In genomic region chr9:91162311-91162710, GRCh38 we compare ENCODE assay signal across 9 cellular contexts.
DNase-seq lines count a peak whose midpoint lies in the region; ATAC-seq and TF ChIP-seq lines count a peak whose summit lies in the region.
"Had no signal": no experiment of that assay in that cellular context is flagged by ENCODE, and none has a peak within 500 bp of the region (broad histone marks: within the 10 kb centered on the region; RNA-seq: fewer than 3 reads in every experiment).

No MANE protein-coding gene starts in this region.

- 86% methylated on average over 5 of the region's 5 CpGs for WGBS in suprapubic skin

- peaks cover 33 to 46% (median 38%) of the 10 kb centered on the region in 3 donors for H3K4me1 Mint-ChIP-seq in T-cell

- peak overlapping the region in 2 of 3 donors; percentile 40 to 58 for H3K4me3 Mint-ChIP-seq in T-cell
- H3K4me3 Mint-ChIP-seq: H9 had no signal

- CTCF ChIA-PET in T-cell (lab: Charles Lee): no interaction called here

- POLR2A ChIA-PET in T-cell (lab: Charles Lee): no interaction called here

- TF ChIP-seq CTCF in fibroblast of mammary gland (conservative IDR thresholded peaks at IDR 0.05; ENCODE audit: control insufficient read depth, insufficient read depth, low read depth, low read length) (no peak), suprapubic skin (IDR thresholded peaks at IDR 0.05) (no peak)

- H3K27me3 ChIP-seq in suprapubic skin: no peaks in the 10 kb centered on the region

- no peaks in the 10 kb centered on the region for H3K36me3 ChIP-seq in suprapubic skin

- H3K27ac ChIP-seq in suprapubic skin: peak overlapping the region; percentile 36

- ATAC-seq in T-cell (replicated peaks in 1 of 4): no peak
- ATAC-seq in HG03354 (IDR thresholded peaks at IDR 0.05; ENCODE audit: poor library complexity, severe bottlenecking, unreplicated experiment): no peak
- no peak for ATAC-seq in HG03175 (IDR thresholded peaks at IDR 0.05; ENCODE audit: unreplicated experiment)

- no peaks in the 10 kb centered on the region for H3K9me3 ChIP-seq in suprapubic skin

- H3K9me3 Mint-ChIP-seq in T-cell: no peaks in the 10 kb centered on the region
- H3K9me3 Mint-ChIP-seq: H9 had no signal

- no peak overlapping the region for H3K4me3 ChIP-seq in fibroblast of mammary gland (ENCODE audit: control insufficient read depth, low read depth, low read length)
- H3K4me3 ChIP-seq in suprapubic skin: no peak overlapping the region

- H3K27me3 Mint-ChIP-seq in T-cell: no peaks in the 10 kb centered on the region

- TF ChIP-seq POLR2A in suprapubic skin (IDR thresholded peaks at IDR 0.05): no peak

- peak overlapping the region; percentile 74 to 76 for H3K27ac Mint-ChIP-seq in T-cell
- H3K27ac Mint-ChIP-seq: H9 had no signal

- H3K4me1 ChIP-seq in suprapubic skin: peaks cover 30% of the 10 kb centered on the region

- peak; percentile 59 for DNase-seq in activated CD4-positive, alpha-beta T cell treated with anti-CD3 and anti-CD28 coated beads for 48 hours
- DNase-seq in activated CD4-positive, alpha-beta T cell treated with anti-CD3 and anti-CD28 coated beads, Interleukin-2, amount 50 U/mL, for 4 hours: no peak
- DNase-seq in T-cell: peak in 1 of 34 experiments; percentile 20
- DNase-seq in fibroblast of mammary gland (ENCODE audit: low read depth): peak; percentile 74
- no peak for DNase-seq in suprapubic skin (ENCODE audit: low spot score in 2 of 2)
- DNase-seq in NCI-H524 (lab: John Stamatoyannopoulos, UW): no peak
- DNase-seq: H9 had no signal

- TF ChIP-seq EP300 in suprapubic skin (IDR thresholded peaks at IDR 0.05): no peak

- H3K36me3 Mint-ChIP-seq in T-cell: no peaks in the 10 kb centered on the region

Comparison
In these comparisons a context has a peak if more than half of its experiments do, and no peak if none do; other contexts are left out.
1. DNase-seq: peak in activated CD4-positive, alpha-beta T cell treated with anti-CD3 and anti-CD28 coated beads for 48 hours (single experiment) and fibroblast of mammary gland (single experiment); none in activated CD4-positive, alpha-beta T cell treated with anti-CD3 and anti-CD28 coated beads, Interleukin-2, amount 50 U/mL, for 4 hours (0 of 2), suprapubic skin (0 of 2) and NCI-H524 (0 of 2).